In the genomic region with DNA sequence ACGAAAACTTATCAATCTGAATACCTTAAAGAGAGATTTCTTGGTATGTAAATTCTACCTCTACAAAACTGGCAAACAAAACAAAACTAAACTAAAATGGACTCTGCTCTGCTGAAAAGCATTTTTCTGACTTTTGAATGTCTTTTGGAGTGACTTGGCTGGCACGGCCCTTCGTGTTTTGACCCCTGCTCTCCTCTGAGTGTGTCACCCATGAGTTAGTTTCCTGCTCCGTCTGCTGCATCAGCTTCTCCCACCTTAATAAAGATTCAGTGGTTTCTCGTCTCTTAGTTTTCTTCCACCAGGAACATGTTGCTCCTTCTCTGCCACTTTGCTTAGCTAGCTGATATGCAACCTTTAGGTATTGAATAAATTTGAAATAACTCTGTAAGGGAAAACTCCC, we compare ENCODE assay signal across 16 cellular contexts.
DNase-seq lines count a peak whose midpoint lies in the region; ATAC-seq and TF ChIP-seq lines count a peak whose summit lies in the region.
"Had no signal": no experiment of that assay in that cellular context is flagged by ENCODE, and none has a peak within 500 bp of the region (broad histone marks: within the 10 kb centered on the region; RNA-seq: fewer than 3 reads in every experiment).

No MANE protein-coding gene starts in this region.

- H2BK5ac ChIP-seq in neuronal stem cell (ENCODE audit: low read length): no peak overlapping the region

- H2BK120ac ChIP-seq in neuronal stem cell (ENCODE audit: low read depth, low read length): no peak overlapping the region

- H2AFZ ChIP-seq in PC-3 (ENCODE audit: low read length) (peak overlapping the region; percentile 9; the same call in 1 of the 2 replicates), neuronal stem cell (ENCODE audit: low read length) (peak overlapping the region; percentile 29)

- H3K27me3 Mint-ChIP-seq in nephron progenitor cell (ENCODE audit: low read depth, poor library complexity): no peaks in the 10 kb centered on the region

- H3K9me3 ChIP-seq in PC-3 (ENCODE audit: low read length) (no peaks in the 10 kb centered on the region), neuronal stem cell (replicated peaks in 1 of 2; ENCODE audit: control insufficient read depth in 2 of 2, insufficient read depth in 1 of 2, low read depth in 1 of 2, low read length in 2 of 2) (no peaks in the 10 kb centered on the region)
- H3K9me3 ChIP-seq: A549; BLaER1 treated with 17β-estradiol and CSF1 and Interleukin-3, amounts not matched to agents 10 nM and 100 nM; SJCRH30 had no signal

- H3K27me3 ChIP-seq in PC-3 (ENCODE audit: low read length): no peaks in the 10 kb centered on the region
- no peaks in the 10 kb centered on the region for H3K27me3 ChIP-seq in neuronal stem cell (ENCODE audit: control insufficient read depth in 3 of 3, insufficient read depth in 3 of 3, low read depth in 1 of 3, low read length in 3 of 3)
- H3K27me3 ChIP-seq: BLaER1 treated with 17β-estradiol and CSF1 and Interleukin-3, amounts not matched to agents 10 nM and 100 nM; SJCRH30 had no signal

- no peaks in the 10 kb centered on the region for H3K36me3 Mint-ChIP-seq in nephron progenitor cell (ENCODE audit: low read depth)
- H3K36me3 Mint-ChIP-seq: CD8-positive, alpha-beta T cell had no signal

- POLR2A ChIA-PET in PC-3 (lab: Charles Lee; ENCODE audit: unreplicated experiment): no interaction called here

- H3K9me3 Mint-ChIP-seq in nephron progenitor cell: no peaks in the 10 kb centered on the region

- no peak overlapping the region for H3K23ac ChIP-seq in neuronal stem cell (ENCODE audit: low read depth, low read length, poor library complexity)

- H4K91ac ChIP-seq in neuronal stem cell (ENCODE audit: low read depth, low read length, poor library complexity): no peak overlapping the region

- H3K36me3 ChIP-seq in PC-3 (ENCODE audit: low read depth, low read length): no peaks in the 10 kb centered on the region
- H3K36me3 ChIP-seq in neuronal stem cell (replicated peaks in 1 of 2; ENCODE audit: control insufficient read depth in 2 of 2, insufficient read depth in 2 of 2, low read length in 2 of 2): no peaks in the 10 kb centered on the region
- H3K36me3 ChIP-seq: BLaER1 treated with 17β-estradiol and CSF1 and Interleukin-3, amounts not matched to agents 10 nM and 100 nM; SJCRH30 had no signal

- DNase-seq in ELR (ENCODE audit: low read depth): peak; percentile 61
- DNase-seq in PC-3: peak; percentile 40
- DNase-seq in cardiac fibroblast (ENCODE audit: low read depth in 2 of 2): peak; percentile 3 to 5
- DNase-seq in neuronal stem cell (ENCODE audit: low spot score): no peak
- DNase-seq in iPS-NIHi11 (ENCODE audit: low spot score): no peak
- no peak for DNase-seq in NCI-H1930 (lab: John Stamatoyannopoulos, UW)
- DNase-seq in HK-2 (ENCODE audit: unreplicated experiment): no peak
- DNase-seq in nephron progenitor cell: no peak
- DNase-seq: Calu3; CD8-positive, alpha-beta T cell; H7; NCI-H1092 treated with DMSO at 0.1 percent for 48 hours; NCI-H146; SJCRH30 had no signal

- no CpG with 5 or more reads among the region's 5 CpGs for WGBS in neuronal stem cell (ENCODE audit: extremely low coverage in 2 of 2, insufficient read length in 2 of 2, insufficient replicate concordance in 1 of 2), 2 donors

- no peak overlapping the region for H2BK15ac ChIP-seq in neuronal stem cell (ENCODE audit: low read length)

- no peaks in the 10 kb centered on the region for H3K4me1 Mint-ChIP-seq in nephron progenitor cell

- ATAC-seq in PC-3: peak; percentile 84
- ATAC-seq: A549; CD8-positive, alpha-beta T cell had no signal

- TF ChIP-seq CTCF in PC-3 (conservative IDR thresholded peaks at IDR 0.05; ENCODE audit: low read depth, low read length) (no peak), cardiac fibroblast (IDR thresholded peaks at IDR 0.05; ENCODE audit: low read depth, low read length) (no peak), nephron progenitor cell (IDR thresholded peaks at IDR 0.05) (no peak)

- no peak overlapping the region for H3K14ac ChIP-seq in neuronal stem cell (ENCODE audit: low read length)

- H3K4me2 ChIP-seq in PC-3 (ENCODE audit: low read length) (0 out of 2 replicates have a peak overlapping the region, but pooled peaks have one; percentile 2), neuronal stem cell (ENCODE audit: insufficient read depth, low read length, poor library complexity, severe bottlenecking) (no peak overlapping the region)
- H3K4me2 ChIP-seq: A549; BLaER1 treated with 17β-estradiol and CSF1 and Interleukin-3, amounts not matched to agents 10 nM and 100 nM had no signal

- no peaks in the 10 kb centered on the region for H3K9me2 ChIP-seq in PC-3 (replicated peaks; ENCODE audit: low read length)

- no peaks in the 10 kb centered on the region for H4K20me1 ChIP-seq in PC-3 (ENCODE audit: low read length)
- H4K20me1 ChIP-seq: BLaER1 treated with 17β-estradiol and CSF1 and Interleukin-3, amounts not matched to agents 10 nM and 100 nM had no signal

- H3K4me3 Mint-ChIP-seq in nephron progenitor cell: no peak overlapping the region
- H3K4me3 Mint-ChIP-seq: CD8-positive, alpha-beta T cell had no signal

- H3K18ac ChIP-seq in neuronal stem cell (ENCODE audit: low read length): no peak overlapping the region

- H3K79me2 ChIP-seq in PC-3 (ENCODE audit: low read length): no peaks in the 10 kb centered on the region

- H3K4ac ChIP-seq in neuronal stem cell (ENCODE audit: low read length): no peak overlapping the region

- H3K4me1 ChIP-seq in PC-3 (ENCODE audit: insufficient read depth, low read length): peaks cover 4% of the 10 kb centered on the region; the same call in 1 of the 2 replicates
- no peaks in the 10 kb centered on the region for H3K4me1 ChIP-seq in neuronal stem cell (ENCODE audit: control insufficient read depth in 2 of 2, insufficient read depth in 1 of 2, low read depth in 1 of 2, low read length in 2 of 2)
- H3K4me1 ChIP-seq: A549; BLaER1 treated with 17β-estradiol and CSF1 and Interleukin-3, amounts not matched to agents 10 nM and 100 nM; SJCRH30 had no signal

- BruUV-seq in PC-3 (replicated peaks; lab: Mats Ljungman, UMichigan): no TSS peak

- intact Hi-C loops in PC-3 (cut with micrococcal nuclease): no loop called here

- no peak overlapping the region for H3K27ac Mint-ChIP-seq in nephron progenitor cell
- H3K27ac Mint-ChIP-seq: CD8-positive, alpha-beta T cell had no signal

- H3K4me3 ChIP-seq in PC-3 (ENCODE audit: low read length): no peak overlapping the region
- H3K4me3 ChIP-seq in cardiac fibroblast (replicated peaks in 1 of 2; ENCODE audit: low read depth in 2 of 2, low read length in 2 of 2): no peak overlapping the region
- no peak overlapping the region for H3K4me3 ChIP-seq in neuronal stem cell (ENCODE audit: low read length in 2 of 2)
- H3K4me3 ChIP-seq: A549; BLaER1 treated with 17β-estradiol and CSF1 and Interleukin-3, amounts not matched to agents 10 nM and 100 nM; SJCRH30 had no signal

- no peak overlapping the region for H3K27ac ChIP-seq in PC-3 (ENCODE audit: low read length)
- no peak overlapping the region for H3K27ac ChIP-seq in neuronal stem cell (replicated peaks; ENCODE audit: low read length)
- H3K27ac ChIP-seq: A549; BLaER1 treated with 17β-estradiol and CSF1 and Interleukin-3, amounts not matched to agents 10 nM and 100 nM; SJCRH30 had no signal

- H3K79me1 ChIP-seq in neuronal stem cell (ENCODE audit: low read depth, low read length): no peaks in the 10 kb centered on the region

- no peaks in the 10 kb centered on the region for H3F3A ChIP-seq in PC-3 (ENCODE audit: low read length, unreplicated experiment)

- no peak overlapping the region for H3K9ac ChIP-seq in PC-3 (ENCODE audit: low read length)
- no peak overlapping the region for H3K9ac ChIP-seq in neuronal stem cell (ENCODE audit: low read depth, low read length, poor library complexity)
- H3K9ac ChIP-seq: BLaER1 treated with 17β-estradiol and CSF1 and Interleukin-3, amounts not matched to agents 10 nM and 100 nM had no signal

- CTCF ChIA-PET in PC-3 (lab: Charles Lee): no interaction called here

- no peak overlapping the region for H4K8ac ChIP-seq in neuronal stem cell (ENCODE audit: low read depth, low read length)

- no peak overlapping the region for H2AK5ac ChIP-seq in neuronal stem cell (ENCODE audit: low read depth, low read length)

- H2BK12ac ChIP-seq in neuronal stem cell (ENCODE audit: low read length): no peak overlapping the region

Comparison
In these comparisons a context has a peak if more than half of its experiments do, and no peak if none do; other contexts are left out.
1. DNase-seq: peak in ELR (single experiment), PC-3 (single experiment) and cardiac fibroblast (2 of 2); none in neuronal stem cell (single experiment), iPS-NIHi11 (single experiment), NCI-H1930 (0 of 2), HK-2 (single experiment) and nephron progenitor cell (single experiment).